In genomic region chr10:87816842-87817178, GRCh38 we compare ENCODE assay signal across 8 cellular contexts. TPM values are rescaled to one million over a fixed set of nuclear protein-coding genes. Genes with fewer than 3 reads are reported as not detected.
A peak's percentile ranks its signal among the peaks of the same experiment; 100 is the strongest.
DNase-seq lines count a peak whose midpoint lies in the region; ATAC-seq, FAIRE-seq and TF ChIP-seq lines count a peak whose summit lies in the region.

No MANE protein-coding gene starts in this region.

- H3K9me3 Mint-ChIP-seq in astrocyte (ENCODE audit: unreplicated experiment) (no peaks in the 10 kb centered on the region), mesothelial cell of epicardium (no peaks in the 10 kb centered on the region)

- H3K36me3 Mint-ChIP-seq in astrocyte (ENCODE audit: low read depth, unreplicated experiment) (peaks cover 5% of the 10 kb centered on the region), mesothelial cell of epicardium (peaks cover 8% of the 10 kb centered on the region)

- H3K9ac ChIP-seq in HUES6 (ENCODE audit: low read length) (peak overlapping the region; percentile 88), astrocyte (ENCODE audit: low read length) (peak overlapping the region; percentile 92)

- H3K27ac Mint-ChIP-seq in astrocyte (ENCODE audit: unreplicated experiment) = peak overlapping the region; percentile 85
- peak overlapping the region; percentile 98 for H3K27ac Mint-ChIP-seq in mesothelial cell of epicardium

- DNase-seq in AG04449 (ENCODE audit: low read depth, low spot score) (no peak), astrocyte (ENCODE audit: low read depth) (no peak), mesothelial cell of epicardium (ENCODE audit: low spot score in 2 of 2, unreplicated experiment in 2 of 2) (no peak), dedifferentiated amniotic fluid mesenchymal stem cell (ENCODE audit: extremely low spot score) (no peak)

- H3K4me1 ChIP-seq in HUES6 (ENCODE audit: control insufficient read depth, insufficient read depth, low read length) (peaks cover 11% of the 10 kb centered on the region; the same call in 1 of the 2 replicates), astrocyte (ENCODE audit: insufficient read depth, low read length) (peaks cover 10% of the 10 kb centered on the region)

- H3K4me3 Mint-ChIP-seq in astrocyte (ENCODE audit: unreplicated experiment) = peak overlapping the region; percentile 98
- H3K4me3 Mint-ChIP-seq in mesothelial cell of epicardium = peak overlapping the region; percentile 78

- FAIRE-seq in astrocyte (lab: Jason Lieb, UNC) = no peak

- H3K27ac ChIP-seq in HUES6 (ENCODE audit: low read depth, low read length) (0 out of 2 replicates have a peak overlapping the region, but pooled peaks have one; percentile 83), astrocyte (ENCODE audit: low read depth, low read length) (no peak overlapping the region)

- peaks cover 62% of the 10 kb centered on the region for H3K79me2 ChIP-seq in astrocyte (ENCODE audit: insufficient read depth, low read length)

- H3K4me2 ChIP-seq in astrocyte (ENCODE audit: low read length) = peak overlapping the region; percentile 98

- ATAC-seq in GM19467 (IDR thresholded peaks at IDR 0.05; ENCODE audit: unreplicated experiment) = no peak
- ATAC-seq in HG02840 (IDR thresholded peaks at IDR 0.05; ENCODE audit: low FRiP score, unreplicated experiment) = no peak
- ATAC-seq in GM18868 (IDR thresholded peaks at IDR 0.05; ENCODE audit: unreplicated experiment) = no peak

- POLR2A ChIA-PET in AG04449 (lab: Yijun Ruan, JAX) = no interaction called here

- peak overlapping the region; percentile 89 for H3K4me3 ChIP-seq in AG04449 (ENCODE audit: low read depth, low read length)
- H3K4me3 ChIP-seq in HUES6 (ENCODE audit: low read depth, low read length) = peak overlapping the region; percentile 90
- peak overlapping the region; percentile 96 for H3K4me3 ChIP-seq in astrocyte (ENCODE audit: insufficient read depth, low read depth, low read length)

- peaks cover 29% of the 10 kb centered on the region for H4K20me1 ChIP-seq in astrocyte (ENCODE audit: insufficient read depth, low read length)

- H3K36me3 ChIP-seq in HUES6 (ENCODE audit: control insufficient read depth, insufficient read depth, low read length) (peaks cover 21% of the 10 kb centered on the region), astrocyte (ENCODE audit: insufficient read depth, low read length) (no peaks in the 10 kb centered on the region)

- H3K27me3 ChIP-seq in HUES6 (ENCODE audit: control insufficient read depth, insufficient read depth, low read length) = no peaks in the 10 kb centered on the region
- H3K27me3 ChIP-seq in astrocyte (ENCODE audit: insufficient read depth, low read length) = no peaks in the 10 kb centered on the region

- H3K4me1 Mint-ChIP-seq in astrocyte (ENCODE audit: low read depth, unreplicated experiment) (peaks cover 23% of the 10 kb centered on the region), mesothelial cell of epicardium (peaks cover 29% of the 10 kb centered on the region)

- no peaks in the 10 kb centered on the region for H3K9me3 ChIP-seq in HUES6 (ENCODE audit: control insufficient read depth, insufficient read depth, low read depth, low read length)
- H3K9me3 ChIP-seq in astrocyte (ENCODE audit: insufficient read depth, low read depth, low read length) = no peaks in the 10 kb centered on the region

- H2AFZ ChIP-seq in astrocyte (ENCODE audit: low read depth, low read length) = no peak overlapping the region

- no peak for TF ChIP-seq CTCF in AG04449 (IDR thresholded peaks at IDR 0.05; ENCODE audit: insufficient read depth, low read length, missing control alignments)
- no peak for TF ChIP-seq CTCF in astrocyte (IDR thresholded peaks at IDR 0.05; ENCODE audit: insufficient read depth, low read depth, low read length)
- TF ChIP-seq CTCF in mesothelial cell of epicardium (IDR thresholded peaks at IDR 0.05; ENCODE audit: unreplicated experiment) = no peak

- H3K27me3 Mint-ChIP-seq in astrocyte (ENCODE audit: low read depth, unreplicated experiment) = no peaks in the 10 kb centered on the region
- H3K27me3 Mint-ChIP-seq in mesothelial cell of epicardium (ENCODE audit: low read depth) = no peaks in the 10 kb centered on the region

- CTCF ChIA-PET in AG04449 (lab: Yijun Ruan, JAX) = no interaction called here

RNA-seq across cellular contexts. Expression of gene ATAD1, which starts 1.2 kb away (rescaled TPM):
- total RNA-seq in astrocyte = 71.0 and 72.5 TPM in 2 replicates
- 49.1 to 54.3 TPM (median 50.2 TPM) in 3 replicates for total RNA-seq in mesothelial cell of epicardium

RNA-seq across cellular contexts. Expression of gene KLLN, which starts 46.5 kb away (rescaled TPM):
- total RNA-seq in astrocyte (1.4 and 1.5 TPM in 2 replicates), mesothelial cell of epicardium (1.1 to 1.2 TPM (median 1.2 TPM) in 3 replicates)

RNA-seq across cellular contexts. Expression of gene PTEN, which starts 46.6 kb away (rescaled TPM):
- total RNA-seq in astrocyte (90.3 and 99.2 TPM in 2 replicates), mesothelial cell of epicardium (72.7 to 77.9 TPM (median 72.7 TPM) in 3 replicates)
